Comparison of ENCODE assay signal across 15 cellular contexts in genomic region chr12:29024117-29024516, GRCh38.
A peak's percentile ranks its signal among the peaks of the same experiment; 100 is the strongest.
DNase-seq lines count a peak whose midpoint lies in the region; ATAC-seq, FAIRE-seq and TF ChIP-seq lines count a peak whose summit lies in the region.
"Had no signal": no experiment of that assay in that cellular context is flagged by ENCODE, and none has a peak within 500 bp of the region (broad histone marks: within the 10 kb centered on the region; RNA-seq: fewer than 3 reads in every experiment).

No MANE protein-coding gene starts in this region.

- no peak overlapping the region for H3K27ac ChIP-seq in 22Rv1
- H3K27ac ChIP-seq in SK-N-SH (ENCODE audit: low read depth in 2 of 2, low read length in 1 of 2): no peak overlapping the region
- H3K27ac ChIP-seq in foreskin keratinocyte: no peak overlapping the region
- no peak overlapping the region for H3K27ac ChIP-seq in A673 (ENCODE audit: low read depth, low read length, poor library complexity, severe bottlenecking)
- no peak overlapping the region for H3K27ac ChIP-seq in suprapubic skin
- H3K27ac ChIP-seq: brain microvascular endothelial cell, SJSA1 had no signal

- intact Hi-C loops in A673 (cut with micrococcal nuclease; ENCODE audit: unreplicated experiment): no loop called here

- H3K27me3 ChIP-seq in H7 (ENCODE audit: control insufficient read depth, insufficient read depth, low read length): no peaks in the 10 kb centered on the region
- H3K27me3 ChIP-seq in SK-N-SH (ENCODE audit: insufficient read depth): no peaks in the 10 kb centered on the region
- no peaks in the 10 kb centered on the region for H3K27me3 ChIP-seq in foreskin keratinocyte
- no peaks in the 10 kb centered on the region for H3K27me3 ChIP-seq in A673 (replicated peaks; ENCODE audit: insufficient read depth, low read depth, low read length, poor library complexity)
- H3K27me3 ChIP-seq in suprapubic skin: no peaks in the 10 kb centered on the region
- H3K27me3 ChIP-seq: brain microvascular endothelial cell, SJSA1 had no signal

- H3F3A ChIP-seq in SK-N-SH (replicated peaks; ENCODE audit: insufficient read depth): no peaks in the 10 kb centered on the region

- TF ChIP-seq POLR2A in suprapubic skin (IDR thresholded peaks at IDR 0.05): no peak

- no peaks in the 10 kb centered on the region for H3K79me2 ChIP-seq in SK-N-SH (ENCODE audit: insufficient read depth)

- H4K20me1 ChIP-seq in SK-N-SH (ENCODE audit: insufficient read depth): no peaks in the 10 kb centered on the region

- CTCF ChIA-PET in SK-N-SH (lab: Yijun Ruan, JAX) (interaction anchor here (0.6 to 3.3 kb wide), 12 partner anchors 9 to 294 kb away, joined by 3 to 11 read pairs (median 4); no protein-coding TSS in a partner anchor), A673 (lab: Charles Lee) (no interaction called here)

- ATAC-seq in foreskin keratinocyte: no peak
- ATAC-seq in stimulated activated naive CD8-positive, alpha-beta T cell treated with anti-CD3 and anti-CD28 coated beads, Interleukin-15, Interleukin-2, amounts not matched to agents 100 U/mL and 50 U/mL, for 24 hours: no peak
- ATAC-seq: activated T-helper 17 cell treated with anti-CD3 and anti-CD28 coated beads, Interleukin-2, amount 50 U/mL, for 72 hours had no signal

- 58% methylated on average over 1 of the region's 1 CpG for WGBS in SK-N-SH (ENCODE audit: low lambda C conversion rate)
- WGBS in suprapubic skin: 70% methylated on average over 1 of the region's 1 CpG

- H3K9ac ChIP-seq in SK-N-SH: no peak overlapping the region

- TF ChIP-seq RAD21 in SK-N-SH (IDR thresholded peaks at IDR 0.05; ENCODE audit: low read length): peak; percentile 15; the same call in 1 of the 2 replicates

- BruUV-seq in A673 (replicated peaks; lab: Mats Ljungman, UMichigan): no TSS peak

- H3K36me3 ChIP-seq in H7 (replicated peaks; ENCODE audit: control insufficient read depth, insufficient read depth, low read length) (no peaks in the 10 kb centered on the region), SK-N-SH (replicated peaks in 1 of 2; ENCODE audit: control insufficient read depth in 1 of 2, insufficient read depth in 2 of 2, low read length in 1 of 2) (no peaks in the 10 kb centered on the region), A673 (ENCODE audit: insufficient read depth, low read length, poor library complexity, severe bottlenecking) (no peaks in the 10 kb centered on the region), suprapubic skin (no peaks in the 10 kb centered on the region)
- H3K36me3 ChIP-seq: brain microvascular endothelial cell, SJSA1 had no signal

- TF ChIP-seq CTCF in 22Rv1 (IDR thresholded peaks at IDR 0.05): peak; percentile 53
- TF ChIP-seq CTCF in SK-N-SH (IDR thresholded peaks at IDR 0.05): peak; percentile 42
- peak; percentile 49 for TF ChIP-seq CTCF in foreskin keratinocyte (conservative IDR thresholded peaks at IDR 0.05)
- TF ChIP-seq CTCF in A673 (conservative IDR thresholded peaks at IDR 0.05; ENCODE audit: low read depth, low read length): no peak; the same call in 1 of the 2 replicates
- TF ChIP-seq CTCF in suprapubic skin (IDR thresholded peaks at IDR 0.05): no peak

- POLR2A ChIA-PET in SK-N-SH (lab: Yijun Ruan, JAX): no interaction called here
- POLR2A ChIA-PET in A673 (lab: Charles Lee; ENCODE audit: low non-redundant PET): no interaction called here

- no peak overlapping the region for H3K4me2 ChIP-seq in SK-N-SH

- FAIRE-seq in HTR-8/SVneo (lab: Jason Lieb, UNC): no peak

- DNase-seq in H7 (peak; percentile 2), SK-N-SH (peak; percentile 8), foreskin keratinocyte (no peak), A673 (ENCODE audit: low spot score) (no peak), HTR-8/SVneo (ENCODE audit: insufficient read length, low spot score) (no peak), suprapubic skin (ENCODE audit: low spot score in 2 of 2) (no peak)
- DNase-seq in stimulated activated naive CD8-positive, alpha-beta T cell treated with anti-CD3 and anti-CD28 coated beads, Interleukin-15, Interleukin-2, amounts not matched to agents 100 U/mL and 50 U/mL, for 24 hours: no peak
- DNase-seq: ACHN, brain microvascular endothelial cell, NCI-H1092 treated with DMSO at 0.1 percent for 48 hours, NCI-H526, trophoblast cell had no signal

- no peaks in the 10 kb centered on the region for H3K9me3 ChIP-seq in SK-N-SH
- no peaks in the 10 kb centered on the region for H3K9me3 ChIP-seq in A673 (ENCODE audit: low read depth, low read length, poor library complexity, severe bottlenecking)
- H3K9me3 ChIP-seq in suprapubic skin: no peaks in the 10 kb centered on the region
- H3K9me3 ChIP-seq: SJSA1 had no signal

- H2AFZ ChIP-seq in SK-N-SH (ENCODE audit: low read depth): no peak overlapping the region

- no peak overlapping the region for H3K4me3 ChIP-seq in H7 (ENCODE audit: insufficient read depth, low read depth, low read length)
- no peak overlapping the region for H3K4me3 ChIP-seq in SK-N-SH (ENCODE audit: low read depth in 2 of 2, low read length in 1 of 2)
- H3K4me3 ChIP-seq in A673 (ENCODE audit: low read depth, low read length, poor library complexity, severe bottlenecking): no peak overlapping the region
- H3K4me3 ChIP-seq in suprapubic skin: no peak overlapping the region
- H3K4me3 ChIP-seq: SJSA1 had no signal

- H3K4me1 ChIP-seq in SK-N-SH (ENCODE audit: control insufficient read depth in 1 of 2, insufficient read depth in 2 of 2, low read depth in 1 of 2, low read length in 1 of 2): peaks cover 0 to 3% of the 10 kb centered on the region in 2 experiments; a peak in 2 of 4 replicates
- no peaks in the 10 kb centered on the region for H3K4me1 ChIP-seq in foreskin keratinocyte
- no peaks in the 10 kb centered on the region for H3K4me1 ChIP-seq in A673 (ENCODE audit: insufficient read depth, low read length, poor library complexity, severe bottlenecking)
- H3K4me1 ChIP-seq in suprapubic skin: no peaks in the 10 kb centered on the region
- H3K4me1 ChIP-seq: SJSA1 had no signal

- no peak for TF ChIP-seq EP300 in SK-N-SH (IDR thresholded peaks at IDR 0.05; ENCODE audit: borderline replicate concordance in 1 of 2, low read depth in 1 of 2, low read length in 1 of 2)
- no peak for TF ChIP-seq EP300 in suprapubic skin (IDR thresholded peaks at IDR 0.05)

- H3K9me2 ChIP-seq in SK-N-SH: no peaks in the 10 kb centered on the region

TF ChIP-seq in SK-N-SH, 30 proteins besides CTCF, POLR2A, EP300 and RAD21:
- TF ChIP-seq TCF12 (IDR thresholded peaks at IDR 0.05) (peak; percentile 56; the same call in 1 of the 2 replicates), GABPA (IDR thresholded peaks at IDR 0.05; ENCODE audit: low read depth) (no peak)

Comparison
In these comparisons a context has a peak if more than half of its experiments do, and no peak if none do; other contexts are left out.
1. CTCF ChIP-seq: peak in 22Rv1 (single experiment), SK-N-SH (single experiment) and foreskin keratinocyte (single experiment); none in A673 (single experiment) and suprapubic skin (0 of 2).
2. DNase-seq: peak in H7 (single experiment) and SK-N-SH (single experiment); none in foreskin keratinocyte (0 of 2), stimulated activated naive CD8-positive, alpha-beta T cell treated with anti-CD3 and anti-CD28 coated beads, Interleukin-15, Interleukin-2, amounts not matched to agents 100 U/mL and 50 U/mL, for 24 hours (single experiment), A673 (single experiment), HTR-8/SVneo (single experiment) and suprapubic skin (0 of 2).